In genomic region chr5:61673007-61673735, GRCh38 we compare ENCODE assay signal across 11 cellular contexts.
DNase-seq lines count a peak whose midpoint lies in the region; FAIRE-seq and TF ChIP-seq lines count a peak whose summit lies in the region.
"Had no signal": no experiment of that assay in that cellular context is flagged by ENCODE, and none has a peak within 500 bp of the region (broad histone marks: within the 10 kb centered on the region; RNA-seq: fewer than 3 reads in every experiment).

No MANE protein-coding gene starts in this region.

- H2BK120ac ChIP-seq in mesendoderm (ENCODE audit: low read depth, low read length) = no peak overlapping the region

- H3K79me2 ChIP-seq in mesendoderm (ENCODE audit: control insufficient read depth, insufficient read depth, low read length) = no peaks in the 10 kb centered on the region

- H3K4me1 Mint-ChIP-seq in mesothelial cell of epicardium = peaks cover 3% of the 10 kb centered on the region
- H3K4me1 Mint-ChIP-seq: activated naive CD4-positive, alpha-beta T cell treated with anti-CD3 and anti-CD28 coated beads, Interleukin-2, amount 50 U/mL, for 24 hours had no signal

- H3K56ac ChIP-seq in mesendoderm (ENCODE audit: low read length) = no peak overlapping the region

- no peak overlapping the region for H3K9ac ChIP-seq in mesendoderm (ENCODE audit: low read length)
- H3K9ac ChIP-seq: KMS-11 had no signal

- H3K23ac ChIP-seq in mesendoderm (ENCODE audit: low read length) = no peak overlapping the region

- H3K4me3 ChIP-seq in brain microvascular endothelial cell (ENCODE audit: low read depth, low read length) = no peak overlapping the region
- H3K4me3 ChIP-seq in mesendoderm (ENCODE audit: low read length) = no peak overlapping the region

- in situ Hi-C loops in brain microvascular endothelial cell (cut with HindIII; ENCODE audit: low pct_ligation_motif_present, low sequenced_read_pairs) = no loop called here

- no peak for TF ChIP-seq CTCF in brain microvascular endothelial cell (IDR thresholded peaks at IDR 0.05; ENCODE audit: low read depth, low read length, missing control alignments)
- no peak for TF ChIP-seq CTCF in mesothelial cell of epicardium (IDR thresholded peaks at IDR 0.05; ENCODE audit: unreplicated experiment)

- H3K36me3 ChIP-seq in brain microvascular endothelial cell (replicated peaks) (no peaks in the 10 kb centered on the region), mesendoderm (ENCODE audit: control insufficient read depth, insufficient read depth, low read length) (no peaks in the 10 kb centered on the region)

- no peak overlapping the region for H3K18ac ChIP-seq in mesendoderm (ENCODE audit: low read length)

- no peak overlapping the region for H3K4me2 ChIP-seq in mesendoderm (ENCODE audit: low read length)
- H3K4me2 ChIP-seq: KMS-11 had no signal

- FAIRE-seq in HTR-8/SVneo (lab: Jason Lieb, UNC) = peak; percentile 9

- DNase-seq in COLO668 (lab: John Stamatoyannopoulos, UW; ENCODE audit: unreplicated experiment) (peak; percentile 21), HTR-8/SVneo (ENCODE audit: insufficient read length, low spot score) (peak; percentile 24), brain microvascular endothelial cell (peak; percentile 22), mesendoderm (peak; percentile 33), mesothelial cell of epicardium (ENCODE audit: low spot score in 2 of 2, unreplicated experiment in 2 of 2) (no peak), SW 1271 (lab: John Stamatoyannopoulos, UW) (no peak), anterior cingulate cortex (lab: John Stamatoyannopoulos, UW) (no peak), SIG-M5 treated with dmso at 0.1 percent for 504 hours (lab: John Stamatoyannopoulos, UW; ENCODE audit: unreplicated experiment) (no peak)
- DNase-seq: DMS 273 treated with DMSO at 0.1 percent for 48 hours had no signal

- no peaks in the 10 kb centered on the region for H3K4me1 ChIP-seq in mesendoderm (ENCODE audit: control insufficient read depth, low read depth, low read length)

- H3K27ac ChIP-seq in brain microvascular endothelial cell = no peak overlapping the region
- H3K27ac ChIP-seq in mesendoderm (ENCODE audit: low read depth, low read length) = no peak overlapping the region
- H3K27ac ChIP-seq: KMS-11 had no signal

- no peak overlapping the region for H2BK5ac ChIP-seq in mesendoderm (ENCODE audit: low read length)

- H4K5ac ChIP-seq in mesendoderm (ENCODE audit: low read length) = no peak overlapping the region

- no peak overlapping the region for H3K27ac Mint-ChIP-seq in mesothelial cell of epicardium
- H3K27ac Mint-ChIP-seq: activated naive CD4-positive, alpha-beta T cell treated with anti-CD3 and anti-CD28 coated beads, Interleukin-2, amount 50 U/mL, for 24 hours had no signal

- no peak overlapping the region for H3K4ac ChIP-seq in mesendoderm (ENCODE audit: low read depth, low read length)

- H2AK5ac ChIP-seq in mesendoderm (ENCODE audit: low read length) = no peak overlapping the region

- H2BK15ac ChIP-seq in mesendoderm (replicated peaks; ENCODE audit: low read depth) = no peak overlapping the region

- H3K27me3 Mint-ChIP-seq in mesothelial cell of epicardium (ENCODE audit: low read depth) = peaks cover 26% of the 10 kb centered on the region

- H3K27me3 ChIP-seq in brain microvascular endothelial cell (replicated peaks) (no peaks in the 10 kb centered on the region), mesendoderm (ENCODE audit: insufficient read depth, low read length, poor library complexity) (no peaks in the 10 kb centered on the region)

- no peaks in the 10 kb centered on the region for H3K79me1 ChIP-seq in mesendoderm (ENCODE audit: low read length)

- no peak overlapping the region for H3K4me3 Mint-ChIP-seq in mesothelial cell of epicardium
- H3K4me3 Mint-ChIP-seq: activated naive CD4-positive, alpha-beta T cell treated with anti-CD3 and anti-CD28 coated beads, Interleukin-2, amount 50 U/mL, for 24 hours had no signal

- no peak overlapping the region for H4K8ac ChIP-seq in mesendoderm (ENCODE audit: low read depth, low read length)

- no peaks in the 10 kb centered on the region for H3K36me3 Mint-ChIP-seq in mesothelial cell of epicardium
- H3K36me3 Mint-ChIP-seq: activated naive CD4-positive, alpha-beta T cell treated with anti-CD3 and anti-CD28 coated beads, Interleukin-2, amount 50 U/mL, for 24 hours had no signal

- no CpG with 5 or more reads among the region's 9 CpGs for WGBS in mesendoderm (ENCODE audit: extremely low coverage, insufficient coverage, low lambda C conversion rate)

- no peaks in the 10 kb centered on the region for H3K9me3 Mint-ChIP-seq in mesothelial cell of epicardium
- H3K9me3 Mint-ChIP-seq: activated naive CD4-positive, alpha-beta T cell treated with anti-CD3 and anti-CD28 coated beads, Interleukin-2, amount 50 U/mL, for 24 hours had no signal

Comparison
In these comparisons a context has a peak if more than half of its experiments do, and no peak if none do; other contexts are left out.
1. DNase-seq: peak in COLO668 (single experiment), HTR-8/SVneo (single experiment), brain microvascular endothelial cell (single experiment) and mesendoderm (single experiment); none in mesothelial cell of epicardium (0 of 2), SW 1271 (0 of 2), anterior cingulate cortex (0 of 58) and SIG-M5 treated with dmso at 0.1 percent for 504 hours (single experiment).